Comparison of ENCODE assay signal across 1 cellular context in the genomic region with DNA sequence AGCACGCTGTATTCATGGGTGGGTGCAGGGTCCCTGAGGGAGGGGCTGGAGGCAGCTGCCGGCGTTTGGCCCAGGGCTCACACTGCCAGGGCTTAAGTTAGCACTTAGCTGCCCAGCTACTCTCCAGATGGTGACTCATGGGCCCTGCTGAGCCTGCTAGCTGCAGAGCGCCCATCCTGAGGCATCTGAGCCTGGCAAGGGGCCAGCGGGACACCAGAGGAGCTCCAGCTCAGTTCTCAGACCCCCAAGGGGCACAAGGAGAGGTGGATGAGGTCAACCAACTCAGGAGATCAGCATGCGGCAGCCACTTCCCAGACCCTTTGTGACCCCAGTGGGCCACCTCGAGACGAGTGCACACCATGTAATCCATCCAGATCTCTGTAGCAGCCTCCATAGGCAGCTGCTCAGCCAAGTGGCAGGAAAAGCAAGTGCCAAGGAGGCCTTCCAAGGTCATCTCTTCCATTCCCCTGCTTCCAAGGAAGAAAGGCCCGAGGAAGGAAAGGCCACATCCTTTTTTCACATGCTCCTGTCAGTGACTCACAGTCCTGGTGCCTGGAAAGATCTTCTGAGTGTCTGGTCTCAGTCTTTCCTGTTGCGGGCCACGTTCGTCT.
A peak's percentile ranks its signal among the peaks of the same experiment; 100 is the strongest.
TF ChIP-seq lines count a peak whose summit lies in the region.

No MANE protein-coding gene starts in this region.

TF ChIP-seq in K562, 482 proteins besides CTCF, POLR2A, EP300 and RAD21:
- TF ChIP-seq MECOM (CRISPR knock-in tag; IDR thresholded peaks at IDR 0.05): no peak
- peak; percentile 23; the same call in 1 of the 2 replicates for TF ChIP-seq NFIC (IDR thresholded peaks at IDR 0.05)
